ENCODE assay signal across 21 cellular contexts in genomic region chr7:102210787-102211186, GRCh38.
"Had no signal": no experiment of that assay in that cellular context is flagged by ENCODE, and none has a peak within 500 bp of the region (broad histone marks: within the 10 kb centered on the region; RNA-seq: fewer than 3 reads in every experiment).

No MANE protein-coding gene starts in this region.

- FAIRE-seq: HTR-8/SVneo had no signal

- H3K4me2 ChIP-seq: SK-N-SH had no signal

- H3K9ac ChIP-seq: SK-N-SH had no signal

- ATAC-seq: Panc1, PC-3 had no signal

- H3K9me3 ChIP-seq: SK-N-SH had no signal

- DNase-seq: KBM-7, MV-4-11, NCI-H1092, NCI-H1105 treated with DMSO at 0.1 percent for 48 hours, NCI-H1417 treated with DMSO at 0.1 percent for 48 hours, NCI-H146, NCI-H1694 treated with DMSO at 0.1 percent for 48 hours, NCI-H1930, NCI-H2081, NCI-H2107, NCI-H2227 treated with DMSO at 0.1 percent for 48 hours, NCI-H524 treated with DMSO at 0.1 percent for 48 hours, NCI-H69, NCI-H774, PC-3, SHP77, SK-N-SH had no signal

- H3K27ac ChIP-seq: HL-60, RWPE1 had no signal
